In genomic region chr5:56383761-56384160, GRCh38 we compare ENCODE assay signal across 19 cellular contexts.
"Had no signal": no experiment of that assay in that cellular context is flagged by ENCODE, and none has a peak within 500 bp of the region (broad histone marks: within the 10 kb centered on the region; RNA-seq: fewer than 3 reads in every experiment).

No MANE protein-coding gene starts in this region.

- ATAC-seq: effector memory CD8-positive, alpha-beta T cell; left lobe of liver; natural killer cell; psoas muscle; right lobe of liver; stimulated activated memory B cell treated with anti-CD40 and anti-IgM and Interleukin-4, amounts not matched to agents 10 μg/mL and 1 μg/mL and 100 μg/mL, for 72 hours had no signal

- H3K27me3 ChIP-seq: esophagus squamous epithelium, right lobe of liver, spleen, tibial artery, upper lobe of left lung, uterus had no signal

- H3K36me3 ChIP-seq: esophagus squamous epithelium, right lobe of liver, spleen, tibial artery, upper lobe of left lung, uterus had no signal

- H3K4me3 Mint-ChIP-seq: dendritic cell treated with granulocyte-macrophage colony-stimulating factor and Interleukin-4, amounts not matched to agents 40 ng/mL and 50 ng/mL, for 4 days; effector memory CD8-positive, alpha-beta T cell; natural killer cell; stimulated activated memory B cell treated with anti-CD40 and anti-IgM and Interleukin-4, amounts not matched to agents 10 μg/mL and 1 μg/mL and 100 μg/mL, for 72 hours; stimulated activated naive CD8-positive, alpha-beta T cell treated with anti-CD3 and anti-CD28 coated beads, Interleukin-15, Interleukin-2, amounts not matched to agents 100 ng/mL and 50 ng/mL, for 24 hours had no signal

- DNase-seq: effector memory CD8-positive, alpha-beta T cell; esophagus squamous epithelium; foreskin melanocyte; hypothalamus; natural killer cell; psoas muscle; retina; right lobe of liver; spleen; stimulated activated CD4-positive, alpha-beta T cell treated with anti-CD3 and anti-CD28 coated beads, Interleukin-15, amount 100 ng/mL, for 24 hours; stimulated activated CD4-positive, alpha-beta T cell treated with anti-CD3 and anti-CD28 coated beads, Interleukin-1b, Interleukin-23, amount 100 ng/mL, for 48 hours; stimulated activated CD4-positive, alpha-beta T cell treated with anti-CD3 and anti-CD28 coated beads, Interleukin-4, amount 100 ng/mL, for 24 hours; tibial artery had no signal

- H3K4me1 Mint-ChIP-seq: natural killer cell had no signal

- H3K27me3 Mint-ChIP-seq: stimulated activated memory B cell treated with anti-CD40 and anti-IgM and Interleukin-4, amounts not matched to agents 10 μg/mL and 1 μg/mL and 100 μg/mL, for 72 hours had no signal

- H3K36me3 Mint-ChIP-seq: natural killer cell; stimulated activated memory B cell treated with anti-CD40 and anti-IgM and Interleukin-4, amounts not matched to agents 10 μg/mL and 1 μg/mL and 100 μg/mL, for 72 hours had no signal

- H3K4me1 ChIP-seq: esophagus squamous epithelium, psoas muscle, right lobe of liver, spleen, upper lobe of left lung, uterus had no signal

- H3K9me3 Mint-ChIP-seq: dendritic cell treated with granulocyte-macrophage colony-stimulating factor and Interleukin-4, amounts not matched to agents 40 ng/mL and 50 ng/mL, for 4 days; effector memory CD8-positive, alpha-beta T cell; natural killer cell; stimulated activated memory B cell treated with anti-CD40 and anti-IgM and Interleukin-4, amounts not matched to agents 10 μg/mL and 1 μg/mL and 100 μg/mL, for 72 hours; stimulated activated naive CD8-positive, alpha-beta T cell treated with anti-CD3 and anti-CD28 coated beads, Interleukin-15, Interleukin-2, amounts not matched to agents 100 ng/mL and 50 ng/mL, for 24 hours had no signal

- H3K27ac ChIP-seq: esophagus squamous epithelium, psoas muscle, right lobe of liver, spleen, tibial artery, upper lobe of left lung, uterus had no signal

- H3K27ac Mint-ChIP-seq: dendritic cell treated with granulocyte-macrophage colony-stimulating factor and Interleukin-4, amounts not matched to agents 40 ng/mL and 50 ng/mL, for 4 days; effector memory CD8-positive, alpha-beta T cell; natural killer cell; stimulated activated memory B cell treated with anti-CD40 and anti-IgM and Interleukin-4, amounts not matched to agents 10 μg/mL and 1 μg/mL and 100 μg/mL, for 72 hours; stimulated activated naive CD8-positive, alpha-beta T cell treated with anti-CD3 and anti-CD28 coated beads, Interleukin-15, Interleukin-2, amounts not matched to agents 100 ng/mL and 50 ng/mL, for 24 hours had no signal

- H3K4me3 ChIP-seq: esophagus squamous epithelium, psoas muscle, spleen, tibial artery, upper lobe of left lung, uterus had no signal

- H3K9me3 ChIP-seq: esophagus squamous epithelium, psoas muscle, right lobe of liver, spleen, tibial artery, upper lobe of left lung, uterus had no signal
